1 cellular context compared by ENCODE assay signal in the genomic region with DNA sequence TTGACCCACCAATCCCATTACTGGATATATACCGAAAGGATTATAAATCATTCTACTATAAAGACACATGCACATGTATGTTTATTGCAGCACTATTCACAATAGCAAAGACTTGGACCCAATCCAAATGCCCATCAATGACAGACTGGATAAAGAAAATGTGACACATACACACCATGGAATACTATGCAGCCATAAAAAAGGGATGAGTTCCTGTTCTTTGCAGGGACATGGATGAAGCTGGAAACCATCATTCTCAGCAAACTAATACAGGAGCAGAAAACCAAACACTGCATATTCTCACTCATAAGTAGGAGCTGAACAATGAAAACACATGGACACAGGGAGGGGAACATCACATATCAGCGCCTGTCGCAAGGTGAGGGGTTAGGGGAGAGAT. TPM values are rescaled to one million over a fixed set of nuclear protein-coding genes. Genes with fewer than 3 reads are reported as not detected.
"Had no signal": no experiment of that assay in that cellular context is flagged by ENCODE, and none has a peak within 500 bp of the region (broad histone marks: within the 10 kb centered on the region; RNA-seq: fewer than 3 reads in every experiment).

No MANE protein-coding gene starts in this region.

RNA-seq across cellular contexts. Expression of a gene that starts 18.2 kb away (rescaled TPM):
- total RNA-seq: G401 had no signal
